Comparison of ENCODE assay signal across 1 cellular context in the genomic region with DNA sequence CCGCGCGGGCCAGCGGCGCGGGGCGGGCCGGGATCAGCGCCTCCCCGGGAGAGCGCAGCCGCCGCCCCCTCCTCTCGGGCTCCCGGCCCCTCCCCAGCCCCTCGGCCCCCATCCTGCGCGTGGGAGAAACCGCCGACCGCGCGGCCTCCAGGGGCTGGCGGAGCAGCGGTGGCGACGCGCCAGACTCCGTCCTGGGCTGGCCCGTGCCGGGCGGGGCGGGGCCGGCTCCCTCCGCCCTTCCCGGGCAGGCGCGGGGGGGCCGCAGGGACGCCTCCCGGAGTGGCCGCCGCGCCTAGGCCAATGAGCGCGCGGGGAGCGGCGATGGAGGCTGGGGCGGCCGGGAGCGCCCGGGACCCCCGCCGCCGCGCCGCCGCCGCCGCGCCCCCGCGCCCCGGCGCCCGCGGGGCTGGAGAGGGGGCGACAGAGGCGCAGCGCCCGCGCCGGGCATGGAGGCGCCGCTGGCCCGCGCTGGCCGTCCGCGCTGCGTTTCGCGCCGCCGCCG.
TF ChIP-seq lines count a peak whose summit lies in the region.

No MANE protein-coding gene starts in this region.

TF ChIP-seq in GM12878, 131 proteins besides CTCF, POLR2A, EP300 and RAD21 (continued from another document):
- TF ChIP-seq PBX3 (IDR thresholded peaks at IDR 0.05; ENCODE audit: insufficient replicate concordance, low read depth, low read length) = no peak
